Comparison of ENCODE assay signal across 23 cellular contexts in genomic region chr6:513961-514360, GRCh38.
A peak's percentile ranks its signal among the peaks of the same experiment; 100 is the strongest.
DNase-seq lines count a peak whose midpoint lies in the region; ATAC-seq and TF ChIP-seq lines count a peak whose summit lies in the region.
"Had no signal": no experiment of that assay in that cellular context is flagged by ENCODE, and none has a peak within 500 bp of the region (broad histone marks: within the 10 kb centered on the region; RNA-seq: fewer than 3 reads in every experiment).

No MANE protein-coding gene starts in this region.

- peak overlapping the region; percentile 87 for H3K27ac Mint-ChIP-seq in activated naive CD4-positive, alpha-beta T cell treated with anti-CD3 and anti-CD28 coated beads for 36 hours
- peak overlapping the region; percentile 80 for H3K27ac Mint-ChIP-seq in activated CD8-positive, alpha-beta T cell treated with anti-CD3 and anti-CD28 coated beads for 36 hours
- peak overlapping the region; percentile 78 for H3K27ac Mint-ChIP-seq in glutamatergic neuron (ENCODE audit: unreplicated experiment)
- H3K27ac Mint-ChIP-seq: activated B cell treated with CpG ODN at 0.5 μM for 24 hours had no signal

- H3K4me1 ChIP-seq in upper lobe of right lung (no peaks in the 10 kb centered on the region), PC-3 (ENCODE audit: insufficient read depth, low read length) (no peaks in the 10 kb centered on the region)
- H3K4me1 ChIP-seq: BE2C, tibial nerve had no signal

- H3K27me3 ChIP-seq in upper lobe of right lung (no peaks in the 10 kb centered on the region), PC-3 (ENCODE audit: low read length) (no peaks in the 10 kb centered on the region)
- H3K27me3 ChIP-seq: BE2C, brain microvascular endothelial cell, dorsolateral prefrontal cortex, tibial nerve had no signal

- no peak overlapping the region for H2AFZ ChIP-seq in PC-3 (ENCODE audit: low read length)

- no peak for DNase-seq in activated naive CD4-positive, alpha-beta T cell treated with anti-CD3 and anti-CD28 coated beads for 36 hours
- DNase-seq in activated naive CD4-positive, alpha-beta T cell (lab: John Stamatoyannopoulos, UW): no peak
- no peak for DNase-seq in activated CD8-positive, alpha-beta T cell treated with anti-CD3 and anti-CD28 coated beads for 36 hours
- DNase-seq in glutamatergic neuron (no peak), upper lobe of right lung (no peak), PC-3 (no peak)
- DNase-seq: ACHN, activated B cell treated with CpG ODN at 0.5 μM for 24 hours, brain microvascular endothelial cell, Calu3, DMS79 treated with DMSO at 0.1 percent for 48 hours, dorsolateral prefrontal cortex, KBM-7, MM.1S, NCI-H2081 treated with DMSO at 0.1 percent for 48 hours, NCI-H345, NCI-H748 treated with DMSO at 0.1 percent for 48 hours, occipital lobe, SW 1271 had no signal

- no peak overlapping the region for H3K4me3 Mint-ChIP-seq in activated naive CD4-positive, alpha-beta T cell treated with anti-CD3 and anti-CD28 coated beads for 36 hours
- H3K4me3 Mint-ChIP-seq in activated CD8-positive, alpha-beta T cell treated with anti-CD3 and anti-CD28 coated beads for 36 hours: no peak overlapping the region
- no peak overlapping the region for H3K4me3 Mint-ChIP-seq in glutamatergic neuron (ENCODE audit: unreplicated experiment)
- H3K4me3 Mint-ChIP-seq: activated B cell treated with CpG ODN at 0.5 μM for 24 hours had no signal

- H3K9me3 ChIP-seq in upper lobe of right lung (no peaks in the 10 kb centered on the region), PC-3 (ENCODE audit: low read length) (no peaks in the 10 kb centered on the region)
- H3K9me3 ChIP-seq: BE2C had no signal

- peaks cover 16% of the 10 kb centered on the region for H3K9me3 Mint-ChIP-seq in activated naive CD4-positive, alpha-beta T cell treated with anti-CD3 and anti-CD28 coated beads for 36 hours
- H3K9me3 Mint-ChIP-seq in activated CD8-positive, alpha-beta T cell treated with anti-CD3 and anti-CD28 coated beads for 36 hours: peaks cover 13% of the 10 kb centered on the region
- H3K9me3 Mint-ChIP-seq in glutamatergic neuron (ENCODE audit: unreplicated experiment): peaks cover 11% of the 10 kb centered on the region

- no peak overlapping the region for H3K9ac ChIP-seq in PC-3 (ENCODE audit: low read length)

- no peaks in the 10 kb centered on the region for H3K79me2 ChIP-seq in PC-3 (ENCODE audit: low read length)

- H3K4me2 ChIP-seq in PC-3 (ENCODE audit: low read length): no peak overlapping the region

- no TSS peak for BruUV-seq in PC-3 (replicated peaks; lab: Mats Ljungman, UMichigan)

- no peak for ATAC-seq in activated CD8-positive, alpha-beta T cell treated with anti-CD3 and anti-CD28 coated beads for 36 hours
- ATAC-seq in upper lobe of right lung: peak; percentile 47
- ATAC-seq in PC-3: no peak
- ATAC-seq in GM19395 (IDR thresholded peaks at IDR 0.05; ENCODE audit: unreplicated experiment): no peak
- ATAC-seq: left lobe of liver had no signal

- H3K4me1 Mint-ChIP-seq in activated naive CD4-positive, alpha-beta T cell treated with anti-CD3 and anti-CD28 coated beads for 36 hours (ENCODE audit: low read depth): peaks cover 73% of the 10 kb centered on the region
- peaks cover 73% of the 10 kb centered on the region for H3K4me1 Mint-ChIP-seq in activated CD8-positive, alpha-beta T cell treated with anti-CD3 and anti-CD28 coated beads for 36 hours (ENCODE audit: low read depth)
- H3K4me1 Mint-ChIP-seq in glutamatergic neuron (ENCODE audit: low read depth, unreplicated experiment): peaks cover 26% of the 10 kb centered on the region

- POLR2A ChIA-PET in activated CD8-positive, alpha-beta T cell treated with anti-CD3 and anti-CD28 coated beads for 36 hours (lab: Charles Lee): interaction anchor here (0.6 to 2.1 kb wide), 13 partner anchors 10 to 169 kb away, joined by 3 to 6 read pairs (median 4); no protein-coding TSS in a partner anchor
- POLR2A ChIA-PET in PC-3 (lab: Charles Lee; ENCODE audit: unreplicated experiment): no interaction called here

- peaks cover 18% of the 10 kb centered on the region for H3K36me3 Mint-ChIP-seq in activated naive CD4-positive, alpha-beta T cell treated with anti-CD3 and anti-CD28 coated beads for 36 hours (ENCODE audit: low read depth)
- peaks cover 41% of the 10 kb centered on the region for H3K36me3 Mint-ChIP-seq in activated CD8-positive, alpha-beta T cell treated with anti-CD3 and anti-CD28 coated beads for 36 hours (ENCODE audit: low read depth)
- H3K36me3 Mint-ChIP-seq in glutamatergic neuron (ENCODE audit: unreplicated experiment): peaks cover 16% of the 10 kb centered on the region

- H3K27me3 Mint-ChIP-seq in activated naive CD4-positive, alpha-beta T cell treated with anti-CD3 and anti-CD28 coated beads for 36 hours (ENCODE audit: low read depth): no peaks in the 10 kb centered on the region
- no peaks in the 10 kb centered on the region for H3K27me3 Mint-ChIP-seq in activated CD8-positive, alpha-beta T cell treated with anti-CD3 and anti-CD28 coated beads for 36 hours
- peaks cover 2% of the 10 kb centered on the region for H3K27me3 Mint-ChIP-seq in glutamatergic neuron (ENCODE audit: unreplicated experiment)
- H3K27me3 Mint-ChIP-seq: activated B cell treated with CpG ODN at 0.5 μM for 24 hours had no signal

- CTCF ChIA-PET in activated naive CD4-positive, alpha-beta T cell treated with anti-CD3 and anti-CD28 coated beads for 36 hours (lab: Charles Lee): no interaction called here
- CTCF ChIA-PET in activated CD8-positive, alpha-beta T cell treated with anti-CD3 and anti-CD28 coated beads for 36 hours (lab: Charles Lee): interaction anchor here (0.9 to 2.5 kb wide), 4 partner anchors 15 to 324 kb away, joined by 3 to 7 read pairs (median 4); no protein-coding TSS in a partner anchor
- CTCF ChIA-PET in PC-3 (lab: Charles Lee): no interaction called here

- H3K4me3 ChIP-seq in upper lobe of right lung: no peak overlapping the region
- no peak overlapping the region for H3K4me3 ChIP-seq in PC-3 (ENCODE audit: low read length)
- H3K4me3 ChIP-seq: dorsolateral prefrontal cortex, tibial nerve had no signal

- no peaks in the 10 kb centered on the region for H3F3A ChIP-seq in PC-3 (ENCODE audit: low read length, unreplicated experiment)

- H3K36me3 ChIP-seq in upper lobe of right lung: no peaks in the 10 kb centered on the region
- H3K36me3 ChIP-seq in PC-3 (ENCODE audit: low read depth, low read length): no peaks in the 10 kb centered on the region
- H3K36me3 ChIP-seq: BE2C had no signal

- H4K20me1 ChIP-seq in PC-3 (ENCODE audit: low read length): no peaks in the 10 kb centered on the region

- H3K9me2 ChIP-seq in PC-3 (replicated peaks; ENCODE audit: low read length): no peaks in the 10 kb centered on the region

- intact Hi-C loops in activated naive CD4-positive, alpha-beta T cell treated with anti-CD3 and anti-CD28 coated beads for 36 hours (cut with micrococcal nuclease): no loop called here
- intact Hi-C loops in activated CD8-positive, alpha-beta T cell treated with anti-CD3 and anti-CD28 coated beads for 36 hours (cut with micrococcal nuclease): no loop called here
- intact Hi-C loops in upper lobe of right lung (cut with DNase I): no loop called here
- intact Hi-C loops in PC-3 (cut with micrococcal nuclease): no loop called here

- H3K27ac ChIP-seq in upper lobe of right lung: no peak overlapping the region
- no peak overlapping the region for H3K27ac ChIP-seq in PC-3 (ENCODE audit: low read length)
- H3K27ac ChIP-seq: brain microvascular endothelial cell, tibial nerve had no signal

- no peak for TF ChIP-seq CTCF in activated CD8-positive, alpha-beta T cell treated with anti-CD3 and anti-CD28 coated beads for 36 hours (IDR thresholded peaks at IDR 0.05)
- TF ChIP-seq CTCF in glutamatergic neuron (IDR thresholded peaks at IDR 0.05; ENCODE audit: partially characterized antibody, unreplicated experiment): no peak
- no peak for TF ChIP-seq CTCF in upper lobe of right lung (IDR thresholded peaks at IDR 0.05)
- TF ChIP-seq CTCF in PC-3 (conservative IDR thresholded peaks at IDR 0.05; ENCODE audit: low read depth, low read length): no peak
